In the genomic region with DNA sequence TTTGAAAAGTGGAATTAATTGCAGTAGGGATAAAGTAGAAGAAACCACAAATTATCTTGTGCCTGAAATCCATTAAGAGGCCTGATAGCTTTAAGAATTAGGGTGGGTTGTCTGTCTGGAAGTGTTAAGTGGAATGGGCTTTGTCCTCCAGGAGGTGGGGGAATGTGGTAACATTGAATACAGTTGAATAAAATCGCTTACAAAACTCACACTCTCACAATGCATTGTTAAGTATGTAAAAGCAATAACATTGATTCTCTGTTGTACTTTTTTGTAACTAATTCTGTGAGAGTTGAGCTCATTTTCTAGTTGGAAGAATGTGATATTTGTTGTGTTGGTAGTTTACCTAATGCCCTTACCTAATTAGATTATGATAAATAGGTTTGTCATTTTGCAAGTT, we compare ENCODE assay signal across 1 cellular context.
TF ChIP-seq lines count a peak whose summit lies in the region.

No MANE protein-coding gene starts in this region.

TF ChIP-seq in PFSK-1, 5 proteins besides CTCF, POLR2A, EP300 and RAD21:
- 0 out of 2 replicates have a peak, but pooled peaks have one; percentile 11 for TF ChIP-seq POLR2AphosphoS5 (IDR thresholded peaks at IDR 0.05; ENCODE audit: low read depth, low read length)
- TF ChIP-seq, protein P1, sequence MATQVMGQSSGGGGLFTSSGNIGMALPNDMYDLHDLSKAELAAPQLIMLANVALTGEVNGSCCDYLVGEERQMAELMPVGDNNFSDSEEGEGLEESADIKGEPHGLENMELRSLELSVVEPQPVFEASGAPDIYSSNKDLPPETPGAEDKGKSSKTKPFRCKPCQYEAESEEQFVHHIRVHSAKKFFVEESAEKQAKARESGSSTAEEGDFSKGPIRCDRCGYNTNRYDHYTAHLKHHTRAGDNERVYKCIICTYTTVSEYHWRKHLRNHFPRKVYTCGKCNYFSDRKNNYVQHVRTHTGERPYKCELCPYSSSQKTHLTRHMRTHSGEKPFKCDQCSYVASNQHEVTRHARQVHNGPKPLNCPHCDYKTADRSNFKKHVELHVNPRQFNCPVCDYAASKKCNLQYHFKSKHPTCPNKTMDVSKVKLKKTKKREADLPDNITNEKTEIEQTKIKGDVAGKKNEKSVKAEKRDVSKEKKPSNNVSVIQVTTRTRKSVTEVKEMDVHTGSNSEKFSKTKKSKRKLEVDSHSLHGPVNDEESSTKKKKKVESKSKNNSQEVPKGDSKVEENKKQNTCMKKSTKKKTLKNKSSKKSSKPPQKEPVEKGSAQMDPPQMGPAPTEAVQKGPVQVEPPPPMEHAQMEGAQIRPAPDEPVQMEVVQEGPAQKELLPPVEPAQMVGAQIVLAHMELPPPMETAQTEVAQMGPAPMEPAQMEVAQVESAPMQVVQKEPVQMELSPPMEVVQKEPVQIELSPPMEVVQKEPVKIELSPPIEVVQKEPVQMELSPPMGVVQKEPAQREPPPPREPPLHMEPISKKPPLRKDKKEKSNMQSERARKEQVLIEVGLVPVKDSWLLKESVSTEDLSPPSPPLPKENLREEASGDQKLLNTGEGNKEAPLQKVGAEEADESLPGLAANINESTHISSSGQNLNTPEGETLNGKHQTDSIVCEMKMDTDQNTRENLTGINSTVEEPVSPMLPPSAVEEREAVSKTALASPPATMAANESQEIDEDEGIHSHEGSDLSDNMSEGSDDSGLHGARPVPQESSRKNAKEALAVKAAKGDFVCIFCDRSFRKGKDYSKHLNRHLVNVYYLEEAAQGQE (IDR thresholded peaks at IDR 0.05; ENCODE audit: insufficient read depth in 1 of 2, low read depth in 2 of 2, low read length in 2 of 2): no peak
